In genomic region chr9:136673970-136674785, GRCh38 we compare ENCODE assay signal across 1 cellular context.
A peak's percentile ranks its signal among the peaks of the same experiment; 100 is the strongest.
TF ChIP-seq lines count a peak whose summit lies in the region.

No MANE protein-coding gene starts in this region.

TF ChIP-seq in HepG2, 621 proteins besides CTCF, POLR2A, EP300 and RAD21:
- TF ChIP-seq ZNF629 (CRISPR knock-in tag; conservative IDR thresholded peaks at IDR 0.05) (peak; percentile 84), DPF2 (CRISPR knock-in tag; IDR thresholded peaks at IDR 0.05; ENCODE audit: borderline replicate concordance, low read depth) (no peak), ZNF598 (CRISPR knock-in tag; IDR thresholded peaks at IDR 0.05; ENCODE audit: borderline replicate concordance) (no peak), REPIN1 (CRISPR knock-in tag; IDR thresholded peaks at IDR 0.05; ENCODE audit: borderline replicate concordance, low read depth) (no peak), ZBTB4 (CRISPR knock-in tag; IDR thresholded peaks at IDR 0.05; ENCODE audit: borderline replicate concordance) (no peak), ZNF724P (CRISPR knock-in tag; IDR thresholded peaks at IDR 0.05; ENCODE audit: borderline replicate concordance) (no peak)
